ENCODE assay signal across 34 cellular contexts in the genomic region with DNA sequence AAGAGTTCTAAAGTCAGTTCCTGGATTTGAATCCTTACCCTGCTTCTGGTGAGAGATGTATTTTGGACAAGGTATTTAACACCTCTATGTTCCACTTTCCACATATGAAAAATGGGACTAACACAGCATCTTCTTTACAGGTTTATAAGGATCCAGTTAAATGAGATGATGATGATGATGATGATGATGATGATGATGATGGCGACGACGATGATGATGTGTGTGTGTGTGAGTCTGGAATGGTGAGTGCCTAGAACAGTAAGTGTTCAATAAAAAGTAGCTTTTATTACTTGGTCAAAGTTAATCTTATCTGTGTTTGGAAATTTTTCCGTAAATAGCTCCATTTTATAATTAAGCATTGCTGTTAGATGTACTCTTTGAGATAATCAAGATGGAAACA.
"Had no signal": no experiment of that assay in that cellular context is flagged by ENCODE, and none has a peak within 500 bp of the region (broad histone marks: within the 10 kb centered on the region; RNA-seq: fewer than 3 reads in every experiment).

No MANE protein-coding gene starts in this region.

- ATAC-seq: activated naive CD4-positive, alpha-beta T cell treated with anti-CD3 and anti-CD28 coated beads, Interleukin-2, amount 50 U/mL, for 72 hours; activated naive CD8-positive, alpha-beta T cell treated with anti-CD3 and anti-CD28 coated beads, Interleukin-2, amount 50 U/mL, for 24 hours; activated T-cell treated with anti-CD3 and anti-CD28 coated beads, Interleukin-2, amount 50 U/mL, for 4 hours; activated T-cell treated with anti-CD3 and anti-CD28 coated beads, Interleukin-2, amount 50 U/mL, for 72 hours; activated T-helper 17 cell treated with anti-CD3 and anti-CD28 coated beads, Interleukin-2, amount 50 U/mL, for 72 hours; body of pancreas had no signal

- DNase-seq: activated effector memory CD4-positive, alpha-beta T cell treated with anti-CD3 and anti-CD28 coated beads, Interleukin-2, amount 50 U/mL, for 16 hours; activated effector memory CD4-positive, alpha-beta T cell treated with Interleukin-2 at 50 U/mL for 16 hours; activated gamma-delta T cell; activated gamma-delta T cell treated with Interleukin-2 at 50 U/mL for 16 hours; activated naive CD4-positive, alpha-beta T cell; activated naive CD4-positive, alpha-beta T cell treated with anti-CD3 and anti-CD28 coated beads for 36 hours; activated naive CD4-positive, alpha-beta T cell treated with anti-CD3 and anti-CD28 coated beads, Interleukin-2, amount 10 ng/mL, durations not matched to agents 7 days and 5 days; activated naive CD4-positive, alpha-beta T cell treated with anti-CD3 and anti-CD28 coated beads, Interleukin-2, amount 50 U/mL, for 16 hours; activated naive CD4-positive, alpha-beta T cell treated with Interleukin-2 at 50 U/mL for 16 hours; activated naive CD8-positive, alpha-beta T cell treated with anti-CD3 and anti-CD28 coated beads for 36 hours; activated naive CD8-positive, alpha-beta T cell treated with anti-CD3 and anti-CD28 coated beads, Interleukin-2, amount 10 ng/mL, durations not matched to agents 7 days and 5 days; activated naive CD8-positive, alpha-beta T cell treated with anti-CD3 and anti-CD28 coated beads, Interleukin-2, amount 50 U/mL, for 24 hours; activated T-cell treated with anti-CD3 and anti-CD28 coated beads, Interleukin-2, amount 50 U/mL, for 1 hour; activated T-cell treated with anti-CD3 and anti-CD28 coated beads, Interleukin-2, amount 50 U/mL, for 24 hours; activated T-cell treated with anti-CD3 and anti-CD28 coated beads, Interleukin-2, amount 50 U/mL, for 4 hours; activated T-cell treated with anti-CD3 and anti-CD28 coated beads, Interleukin-2, amount 50 U/mL, for 48 hours; activated T-cell treated with anti-CD3 and anti-CD28 coated beads, Interleukin-2, amount 50 U/mL, for 72 hours; adrenal gland; amniotic stem cell; amygdala; anterior cingulate cortex; aorta; body of pancreas; brain microvascular endothelial cell; caudate nucleus; central memory CD4-positive, alpha-beta T cell; cerebellar nuclear complex had no signal

- H3K27ac ChIP-seq: adrenal gland, ascending aorta, body of pancreas, brain microvascular endothelial cell, breast epithelium, cardiac muscle cell had no signal

- H3K9me3 ChIP-seq: adrenal gland, ascending aorta, body of pancreas, breast epithelium had no signal

- H3K36me3 ChIP-seq: adrenal gland, ascending aorta, brain microvascular endothelial cell, breast epithelium had no signal

- H3K27me3 ChIP-seq: adrenal gland, ascending aorta, body of pancreas, brain microvascular endothelial cell, breast epithelium, cardiac muscle cell had no signal

- H3K4me3 ChIP-seq: adrenal gland, ascending aorta, body of pancreas, breast epithelium, cardiac muscle cell had no signal

- FAIRE-seq: astrocyte, bronchial epithelial cell had no signal

- H3K4me1 ChIP-seq: adrenal gland, ascending aorta, body of pancreas, breast epithelium had no signal
